Comparison of ENCODE assay signal across 17 cellular contexts in genomic region chr19:15246198-15246481, GRCh38. TPM values are rescaled to one million over a fixed set of nuclear protein-coding genes. Genes with fewer than 3 reads are reported as not detected.
A peak's percentile ranks its signal among the peaks of the same experiment; 100 is the strongest.
DNase-seq lines count a peak whose midpoint lies in the region; ATAC-seq, FAIRE-seq and TF ChIP-seq lines count a peak whose summit lies in the region.
"Had no signal": no experiment of that assay in that cellular context is flagged by ENCODE, and none has a peak within 500 bp of the region (broad histone marks: within the 10 kb centered on the region; RNA-seq: fewer than 3 reads in every experiment).

No MANE protein-coding gene starts in this region.

- TF ChIP-seq CTCF in HepG2 (CRISPR knock-in tag; IDR thresholded peaks at IDR 0.05) = no peak
- TF ChIP-seq CTCF in right lobe of liver (IDR thresholded peaks at IDR 0.05) = no peak
- no peak for TF ChIP-seq CTCF in esophagus muscularis mucosa (IDR thresholded peaks at IDR 0.05)
- TF ChIP-seq CTCF in gastrocnemius medialis (IDR thresholded peaks at IDR 0.05 in 4 of 5, conservative IDR thresholded peaks at IDR 0.05 in 1 of 5) = no peak
- no peak for TF ChIP-seq CTCF in PC-9 (conservative IDR thresholded peaks at IDR 0.05)

- H2BK15ac ChIP-seq in mesenchymal stem cell (ENCODE audit: low read depth, poor library complexity, severe bottlenecking) = no peak overlapping the region

- peaks cover 34% of the 10 kb centered on the region for H3F3A ChIP-seq in PC-9 (ENCODE audit: insufficient read depth, low read depth)

- H3K9me2 ChIP-seq in PC-9 (ENCODE audit: insufficient read depth) = no peaks in the 10 kb centered on the region

- H3K4me2 ChIP-seq in HepG2 (ENCODE audit: low read depth, low read length) = no peak overlapping the region
- H3K4me2 ChIP-seq in PC-9 = no peak overlapping the region
- no peak overlapping the region for H3K4me2 ChIP-seq in mesenchymal stem cell (ENCODE audit: low read length, poor library complexity, severe bottlenecking)

- POLR2A ChIA-PET in HepG2 (lab: Yijun Ruan, JAX) (no interaction called here), PC-9 (lab: Charles Lee; ENCODE audit: unreplicated experiment) (no interaction called here)

- intact Hi-C loops in HepG2 (cut with micrococcal nuclease; ENCODE audit: unreplicated experiment) (loop anchor here (5.0 kb wide), 1 partner anchor 69 kb away; no protein-coding TSS in a partner anchor), right lobe of liver (cut with DNase I) (loop anchor here in 1 of 2 donors (10.0 kb wide), 1 partner anchor 309 kb away; no protein-coding TSS in a partner anchor), esophagus muscularis mucosa (cut with DNase I) (loop anchor here (5.0 kb wide), 1 partner anchor 206 kb away; no protein-coding TSS in a partner anchor), gastrocnemius medialis (cut with DNase I; ENCODE audit: low total_unique reads) (no loop called here), PC-9 (cut with micrococcal nuclease; ENCODE audit: unreplicated experiment) (no loop called here)

- H3K4me1 ChIP-seq in HepG2 (ENCODE audit: insufficient read depth, low read length) (peaks cover 40% of the 10 kb centered on the region), right lobe of liver (peaks cover 0 to 30% (median 19%) of the 10 kb centered on the region in 4 donors), esophagus muscularis mucosa (peaks cover 55 to 70% (median 63%) of the 10 kb centered on the region in 4 donors), gastrocnemius medialis (peaks cover 50 to 66% of the 10 kb centered on the region in 2 donors), PC-9 (replicated peaks; ENCODE audit: insufficient read depth) (peaks cover 27% of the 10 kb centered on the region), mesenchymal stem cell (ENCODE audit: control insufficient read depth, insufficient read depth, low read depth, low read length) (peaks cover 58% of the 10 kb centered on the region)

- 97% methylated on average over 5 of the region's 5 CpGs for WGBS in HepG2 (ENCODE audit: low lambda C conversion rate)
- 87% methylated on average over 3 of the region's 5 CpGs for WGBS in right lobe of liver (ENCODE audit: insufficient coverage, low coverage, low lambda C conversion rate, missing lambda C conversion rate)
- 90% methylated on average over 5 of the region's 5 CpGs for WGBS in esophagus muscularis mucosa
- 97% methylated on average over 5 of the region's 5 CpGs for WGBS in mesenchymal stem cell

- H2AFZ ChIP-seq in HepG2 (ENCODE audit: low read length) = no peak overlapping the region
- no peak overlapping the region for H2AFZ ChIP-seq in PC-9
- H2AFZ ChIP-seq in mesenchymal stem cell (ENCODE audit: low read depth, low read length) = no peak overlapping the region

- no peak overlapping the region for H2BK5ac ChIP-seq in mesenchymal stem cell (ENCODE audit: low read depth, low read length, poor library complexity, severe bottlenecking)

- CTCF ChIA-PET in HepG2 (lab: Yijun Ruan, JAX; ENCODE audit: low intra/inter-chr PET ratio, low total read pairs) = no interaction called here
- CTCF ChIA-PET in PC-9 (lab: Charles Lee) = no interaction called here

- TF ChIP-seq POLR2A in HepG2 (IDR thresholded peaks at IDR 0.05; ENCODE audit: insufficient read depth in 1 of 2, low read depth in 2 of 2, low read length in 2 of 2) (no peak), right lobe of liver (IDR thresholded peaks at IDR 0.05) (no peak), esophagus muscularis mucosa (IDR thresholded peaks at IDR 0.05; ENCODE audit: low read depth) (no peak), gastrocnemius medialis (IDR thresholded peaks at IDR 0.05) (no peak)

- no peak for TF ChIP-seq RAD21 in HepG2 (CRISPR knock-in tag; IDR thresholded peaks at IDR 0.05)

- peaks cover 41 to 82% of the 10 kb centered on the region in 2 experiments for H3K36me3 ChIP-seq in HepG2 (replicated peaks in 1 of 2; ENCODE audit: control insufficient read depth in 1 of 2, insufficient read depth in 2 of 2, low read length in 2 of 2)
- peaks cover 0 to 48% (median 13%) of the 10 kb centered on the region in 4 donors for H3K36me3 ChIP-seq in right lobe of liver
- peaks cover 10 to 76% (median 72%) of the 10 kb centered on the region in 4 donors for H3K36me3 ChIP-seq in esophagus muscularis mucosa
- peaks cover 0 to 16% of the 10 kb centered on the region in 2 donors for H3K36me3 ChIP-seq in gastrocnemius medialis
- peaks cover 32% of the 10 kb centered on the region for H3K36me3 ChIP-seq in PC-9 (ENCODE audit: low read depth)
- H3K36me3 ChIP-seq in mesenchymal stem cell (ENCODE audit: control insufficient read depth in 1 of 2, insufficient read depth in 2 of 2, low read depth in 1 of 2, low read length in 2 of 2) = peaks cover 60 to 78% of the 10 kb centered on the region in 2 experiments

- BruUV-seq in HepG2 (replicated peaks; lab: Mats Ljungman, UMichigan) (no TSS peak), PC-9 (replicated peaks; lab: Mats Ljungman, UMichigan) (no TSS peak)

- H3K79me2 ChIP-seq in HepG2 (ENCODE audit: insufficient read depth, low read length) (no peaks in the 10 kb centered on the region), PC-9 (ENCODE audit: low read depth) (peaks cover 52% of the 10 kb centered on the region)

- in situ Hi-C loops in HepG2 (cut with HindIII; ENCODE audit: extremely low pct_ligation_motif_present, low pct_unique_long_range_greater_than_20kb) (no loop called here), gastrocnemius medialis (cut with MboI; ENCODE audit: low sequenced_read_pairs in 4 of 4) (no loop called here)

- no peak overlapping the region for H4K91ac ChIP-seq in mesenchymal stem cell (ENCODE audit: low read length)

- no peak for TF ChIP-seq EP300 in HepG2 (IDR thresholded peaks at IDR 0.05; ENCODE audit: low read depth in 2 of 2, low read length in 2 of 2)
- TF ChIP-seq EP300 in HepG2 (CRISPR knock-in tag; IDR thresholded peaks at IDR 0.05; ENCODE audit: borderline replicate concordance) = no peak
- TF ChIP-seq EP300 in esophagus muscularis mucosa (IDR thresholded peaks at IDR 0.05) = no peak

- no peak overlapping the region for H3K4me3 ChIP-seq in HepG2 (replicated peaks in 1 of 3; ENCODE audit: insufficient read depth in 1 of 3, low read depth in 2 of 3, low read length in 3 of 3)
- no peak overlapping the region for H3K4me3 ChIP-seq in right lobe of liver
- no peak overlapping the region for H3K4me3 ChIP-seq in esophagus muscularis mucosa
- H3K4me3 ChIP-seq in gastrocnemius medialis = no peak overlapping the region
- no peak overlapping the region for H3K4me3 ChIP-seq in PC-9
- H3K4me3 ChIP-seq in mesenchymal stem cell (ENCODE audit: insufficient read depth in 1 of 2, low read depth in 1 of 2, low read length in 2 of 2) = no peak overlapping the region

- DNase-seq in HepG2 (ENCODE audit: low spot score) = no peak
- DNase-seq in right lobe of liver = no peak
- DNase-seq in esophagus muscularis mucosa (ENCODE audit: extremely low spot score) = no peak
- no peak for DNase-seq in gastrocnemius medialis
- DNase-seq in PC-9 = no peak
- DNase-seq in mesenchymal stem cell = no peak
- no peak for DNase-seq in central memory CD4-positive, alpha-beta T cell
- DNase-seq in mucosa of gallbladder (ENCODE audit: low spot score) = no peak
- DNase-seq: activated CD4-positive, alpha-beta T cell treated with anti-CD3 and anti-CD28 coated beads, Interleukin-2, amount 50 U/mL, for 48 hours; COR-L47; natural killer cell; NCI-H187 treated with DMSO at 0.1 percent for 48 hours; NCI-H510A had no signal

- H3K27ac ChIP-seq in HepG2 (ENCODE audit: extremely low read length, insufficient read depth, low read length) = no peak overlapping the region
- H3K27ac ChIP-seq in right lobe of liver = peak overlapping the region in 1 of 3 donors; percentile 31
- peak overlapping the region; percentile 77 to 90 (median 86) for H3K27ac ChIP-seq in esophagus muscularis mucosa (replicated peaks in 1 of 4)
- H3K27ac ChIP-seq in gastrocnemius medialis = peak overlapping the region; percentile 84 to 96 (median 90)
- no peak overlapping the region for H3K27ac ChIP-seq in PC-9
- H3K27ac ChIP-seq in mesenchymal stem cell (ENCODE audit: low read length, poor library complexity, severe bottlenecking) = no peak overlapping the region

- H2BK12ac ChIP-seq in mesenchymal stem cell (ENCODE audit: low read length in 2 of 2) = no peak overlapping the region

- H3K27me3 ChIP-seq in HepG2 (ENCODE audit: control insufficient read depth in 1 of 2, insufficient read depth in 2 of 2, low read length in 2 of 2) = no peaks in the 10 kb centered on the region
- H3K27me3 ChIP-seq in right lobe of liver = no peaks in the 10 kb centered on the region
- no peaks in the 10 kb centered on the region for H3K27me3 ChIP-seq in esophagus muscularis mucosa
- H3K27me3 ChIP-seq in gastrocnemius medialis = no peaks in the 10 kb centered on the region
- H3K27me3 ChIP-seq in PC-9 (ENCODE audit: insufficient read depth, low read depth) = no peaks in the 10 kb centered on the region
- no peaks in the 10 kb centered on the region for H3K27me3 ChIP-seq in mesenchymal stem cell (ENCODE audit: control insufficient read depth in 1 of 2, insufficient read depth in 1 of 2, low read length in 2 of 2)

- H2AK5ac ChIP-seq in mesenchymal stem cell (ENCODE audit: low read length, severe bottlenecking) = no peak overlapping the region

- peaks cover 50% of the 10 kb centered on the region for H3K79me1 ChIP-seq in mesenchymal stem cell (replicated peaks; ENCODE audit: low read length, poor library complexity, severe bottlenecking)

- no peak for FAIRE-seq in HepG2 (lab: Jason Lieb, UNC)
- FAIRE-seq: G401.6, GM12891 had no signal

- no peak overlapping the region for H3K9ac ChIP-seq in HepG2 (ENCODE audit: insufficient read depth, low read depth, low read length)
- no peak overlapping the region for H3K9ac ChIP-seq in mesenchymal stem cell (ENCODE audit: low read length)

- peaks cover 35% of the 10 kb centered on the region; the same call in 1 of the 2 replicates for H4K20me1 ChIP-seq in HepG2 (ENCODE audit: insufficient read depth, low read length)
- H4K20me1 ChIP-seq in PC-9 (ENCODE audit: insufficient read depth) = peaks cover 68% of the 10 kb centered on the region

- H3K14ac ChIP-seq in mesenchymal stem cell (ENCODE audit: low read length in 2 of 2) = no peak overlapping the region

- H3K9me3 ChIP-seq in HepG2 (ENCODE audit: low read length) (no peaks in the 10 kb centered on the region), right lobe of liver (no peaks in the 10 kb centered on the region), esophagus muscularis mucosa (no peaks in the 10 kb centered on the region), gastrocnemius medialis (no peaks in the 10 kb centered on the region), PC-9 (ENCODE audit: insufficient read depth, low read depth) (no peaks in the 10 kb centered on the region), mesenchymal stem cell (ENCODE audit: control insufficient read depth, low read length) (no peaks in the 10 kb centered on the region)

- H3K18ac ChIP-seq in mesenchymal stem cell (ENCODE audit: low read depth in 1 of 2, low read length in 2 of 2) = no peak overlapping the region

- H3K23ac ChIP-seq in mesenchymal stem cell (ENCODE audit: low read length in 2 of 2) = no peak overlapping the region

- no peak overlapping the region for H3K4ac ChIP-seq in mesenchymal stem cell (ENCODE audit: low read depth in 1 of 2, low read length in 2 of 2)

- ATAC-seq in HepG2 (no peak), right lobe of liver (no peak), gastrocnemius medialis (no peak)
- ATAC-seq: natural killer cell had no signal

- H2BK120ac ChIP-seq in mesenchymal stem cell (ENCODE audit: low read depth, low read length) = no peak overlapping the region

- H4K8ac ChIP-seq in mesenchymal stem cell (ENCODE audit: low read length) = no peak overlapping the region

RNA-seq across cellular contexts. Expression of gene EPHX3, which starts 13.9 kb away (rescaled TPM):
- total RNA-seq in HepG2 (2016; rRNA removed; fragmentation: Illumina TruSeq; extraction: Trizol) (0.07 TPM in 1 of 2 replicates, not detected in the other), right lobe of liver (under 1 TPM in 3 of 6 experiments, not detected in 3; 0.20 to 0.25 (median 0.22) TPM), esophagus muscularis mucosa (1 to 10 TPM in 1 of 4 donors, not detected in 3; 1.6 TPM), gastrocnemius medialis (not detected), PC-9 (2021) (17.7 and 20.1 TPM in 2 replicates), mucosa of gallbladder (2.0 TPM)
- total RNA-seq in HepG2 (2016; cell fraction: cytosol; rRNA removed; fragmentation: Illumina TruSeq; extraction: Trizol; ENCODE audit: low read depth) = not detected in 2 replicates
- 0.06 TPM in 1 of 2 replicates, not detected in the other for total RNA-seq in HepG2 (2016; cell fraction: insoluble cytoplasmic fraction; rRNA removed; fragmentation: Illumina TruSeq; extraction: Trizol)
- total RNA-seq in HepG2 (2016; cell fraction: membrane; rRNA removed; fragmentation: Illumina TruSeq; extraction: Trizol) = not detected in 2 replicates
- total RNA-seq in HepG2 (2016; cell fraction: nucleus; rRNA removed; fragmentation: Illumina TruSeq; extraction: Trizol) = not detected in 2 replicates
- polyA plus RNA-seq in HepG2 (2011; rRNA removed) = 0.15 and 0.17 TPM in 2 replicates
- polyA plus RNA-seq in HepG2 (2011; cell fraction: cytosol; rRNA removed) = 0.04 and 0.05 TPM in 2 replicates
- polyA plus RNA-seq in HepG2 (2011; cell fraction: nucleus; rRNA removed) = 0.78 and 0.82 TPM in 2 replicates
- polyA plus RNA-seq in HepG2 (2012) = 0.07 TPM in 1 of 2 replicates, not detected in the other
- polyA plus RNA-seq in HepG2 (2016; cell fraction: cytosol; fragmentation: Illumina TruSeq; extraction: Trizol; ENCODE audit: low read depth) = not detected in 2 replicates
- polyA plus RNA-seq in HepG2 (2016; cell fraction: insoluble cytoplasmic fraction; fragmentation: Illumina TruSeq; extraction: Trizol; ENCODE audit: low read depth) = not detected in 2 replicates
- polyA plus RNA-seq in HepG2 (2016; cell fraction: membrane; fragmentation: Illumina TruSeq; extraction: Trizol; ENCODE audit: low read depth) = 0.10 TPM in 1 of 2 replicates, not detected in the other
- polyA plus RNA-seq in HepG2 (2016; cell fraction: nucleus; fragmentation: Illumina TruSeq; extraction: Trizol; ENCODE audit: insufficient read depth, low read depth) = not detected in 2 replicates
- 0.76 and 0.96 TPM in 2 replicates for polyA minus RNA-seq in HepG2 (2011; rRNA and poly(A)+ RNA removed; ENCODE audit: low replicate concordance)
- polyA minus RNA-seq in HepG2 (2011; cell fraction: cytosol; rRNA and poly(A)+ RNA removed) = not detected in 2 replicates
- 0.99 and 1.2 TPM in 2 replicates for polyA minus RNA-seq in HepG2 (2011; cell fraction: nucleus; rRNA and poly(A)+ RNA removed)
- polyA plus RNA-seq in mesenchymal stem cell (2013, experiment 1 of 2) = 0.01 TPM
- not detected for polyA plus RNA-seq in mesenchymal stem cell (2013, experiment 2 of 2)
- total RNA-seq: HT1080, lung microvascular endothelial cell, natural killer cell had no signal

RNA-seq across cellular contexts. Expression of gene NOTCH3, which starts 45.3 kb away (rescaled TPM):
- total RNA-seq in HepG2 (2016; rRNA removed; fragmentation: Illumina TruSeq; extraction: Trizol) = 0.09 TPM in 1 of 2 replicates, not detected in the other
- under 0.01 TPM in 1 of 2 replicates, not detected in the other for total RNA-seq in HepG2 (2016; cell fraction: cytosol; rRNA removed; fragmentation: Illumina TruSeq; extraction: Trizol; ENCODE audit: low read depth)
- 0.09 TPM in 1 of 2 replicates, not detected in the other for total RNA-seq in HepG2 (2016; cell fraction: insoluble cytoplasmic fraction; rRNA removed; fragmentation: Illumina TruSeq; extraction: Trizol)
- 0.03 TPM in 2 replicates for total RNA-seq in HepG2 (2016; cell fraction: membrane; rRNA removed; fragmentation: Illumina TruSeq; extraction: Trizol)
- total RNA-seq in HepG2 (2016; cell fraction: nucleus; rRNA removed; fragmentation: Illumina TruSeq; extraction: Trizol) = 0.44 and 0.93 TPM in 2 replicates
- 0.28 and 0.43 TPM in 2 replicates for polyA plus RNA-seq in HepG2 (2011; rRNA removed)
- 0.09 and 0.27 TPM in 2 replicates for polyA plus RNA-seq in HepG2 (2011; cell fraction: cytosol; rRNA removed)
- 1.4 and 2.1 TPM in 2 replicates for polyA plus RNA-seq in HepG2 (2011; cell fraction: nucleus; rRNA removed)
- polyA plus RNA-seq in HepG2 (2012) = 0.20 and 0.63 TPM in 2 replicates
- polyA plus RNA-seq in HepG2 (2016; cell fraction: cytosol; fragmentation: Illumina TruSeq; extraction: Trizol; ENCODE audit: low read depth) = 0.01 and 0.02 TPM in 2 replicates
- 0.04 TPM in 1 of 2 replicates, not detected in the other for polyA plus RNA-seq in HepG2 (2016; cell fraction: insoluble cytoplasmic fraction; fragmentation: Illumina TruSeq; extraction: Trizol; ENCODE audit: low read depth)
- polyA plus RNA-seq in HepG2 (2016; cell fraction: membrane; fragmentation: Illumina TruSeq; extraction: Trizol; ENCODE audit: low read depth) = 0.01 and 0.05 TPM in 2 replicates
- polyA plus RNA-seq in HepG2 (2016; cell fraction: nucleus; fragmentation: Illumina TruSeq; extraction: Trizol; ENCODE audit: insufficient read depth, low read depth) = 0.29 and 0.71 TPM in 2 replicates
- polyA minus RNA-seq in HepG2 (2011; rRNA and poly(A)+ RNA removed; ENCODE audit: low replicate concordance) = 0.54 and 1.5 TPM in 2 replicates
- 0.70 and 0.79 TPM in 2 replicates for polyA minus RNA-seq in HepG2 (2011; cell fraction: cytosol; rRNA and poly(A)+ RNA removed)
- 0.50 and 1.9 TPM in 2 replicates for polyA minus RNA-seq in HepG2 (2011; cell fraction: nucleus; rRNA and poly(A)+ RNA removed)
- total RNA-seq in right lobe of liver = 1 to 10 TPM; 1.7 to 6.7 (median 2.4) TPM
- 10 to 100 TPM; 19.9 to 78.7 (median 49.1) TPM for total RNA-seq in esophagus muscularis mucosa
- 10 to 100 TPM in 3 of 4 donors, 1 to 10 TPM in 1; 6.4 to 53.3 (median 32.7) TPM for total RNA-seq in gastrocnemius medialis
- total RNA-seq in PC-9 (2021) = 115 and 143 TPM in 2 replicates
- 30.2 TPM for polyA plus RNA-seq in mesenchymal stem cell (2013, experiment 1 of 2)
- 28.8 TPM for polyA plus RNA-seq in mesenchymal stem cell (2013, experiment 2 of 2)
- 32.4 TPM for total RNA-seq in mucosa of gallbladder

Comparison
In these comparisons a context has a peak if more than half of its experiments do, and no peak if none do; other contexts are left out.
1. H3K27ac ChIP-seq: peak in esophagus muscularis mucosa (4 of 4) and gastrocnemius medialis (4 of 4); none in HepG2 (single experiment), PC-9 (single experiment) and mesenchymal stem cell (single experiment).
2. intact Hi-C loops: an anchor here in HepG2 (5.0 kb wide) and esophagus muscularis mucosa (5.0 kb wide); none called in gastrocnemius medialis and PC-9.